ENCODE assay signal across 18 cellular contexts in genomic region chr9:84671651-84672467, GRCh38. TPM values are rescaled to one million over a fixed set of nuclear protein-coding genes. Genes with fewer than 3 reads are reported as not detected.
DNase-seq lines count a peak whose midpoint lies in the region; ATAC-seq, FAIRE-seq and TF ChIP-seq lines count a peak whose summit lies in the region.
"Had no signal": no experiment of that assay in that cellular context is flagged by ENCODE, and none has a peak within 500 bp of the region (broad histone marks: within the 10 kb centered on the region; RNA-seq: fewer than 3 reads in every experiment).

No MANE protein-coding gene starts in this region.

- peak in 1 of 56 donors; percentile 12 for TF ChIP-seq CTCF in dorsolateral prefrontal cortex (IDR thresholded peaks at IDR 0.05 in 54 of 56, conservative IDR thresholded peaks at IDR 0.05 in 2 of 56; ENCODE audit: low read depth in 1 of 56, partially characterized antibody in 56 of 56)
- TF ChIP-seq CTCF in suprapubic skin (IDR thresholded peaks at IDR 0.05), result no peak
- TF ChIP-seq CTCF in D721Med (IDR thresholded peaks at IDR 0.05; ENCODE audit: insufficient read depth, missing control alignments), result no peak

- TF ChIP-seq POLR2A in suprapubic skin (IDR thresholded peaks at IDR 0.05), result no peak

- DNase-seq in T-helper 1 cell, result no peak
- peak in 3 of 10 donors; percentile 26 to 52 (median 47) for DNase-seq in dorsolateral prefrontal cortex
- DNase-seq in midbrain (lab: John Stamatoyannopoulos, UW), result peak; percentile 73
- DNase-seq in suprapubic skin (ENCODE audit: low spot score in 2 of 2), result no peak
- DNase-seq in D721Med (ENCODE audit: insufficient read length, low spot score), result no peak
- DNase-seq: CD4-positive, alpha-beta memory T cell; erythroblast; KBM-7; left lung; NCI-H1105 treated with DMSO at 0.1 percent for 48 hours; upper lobe of right lung had no signal

- peaks cover 69% of the 10 kb centered on the region for H3K27me3 Mint-ChIP-seq in T-helper 1 cell treated with Interleukin-12 subunit alpha and Interleukin-12 subunit beta and Interleukin-4 antibody, amounts not matched to agents 30 μg/mL and 1 μg/mL, for 36 hours (ENCODE audit: low read depth)
- peaks cover 53% of the 10 kb centered on the region for H3K27me3 Mint-ChIP-seq in stimulated activated memory B cell treated with anti-CD40 and anti-IgM and Interleukin-4, amounts not matched to agents 10 μg/mL and 1 μg/mL and 100 μg/mL, for 72 hours

- H3K36me3 Mint-ChIP-seq in T-helper 1 cell treated with Interleukin-12 subunit alpha and Interleukin-12 subunit beta and Interleukin-4 antibody, amounts not matched to agents 30 μg/mL and 1 μg/mL, for 36 hours (ENCODE audit: low read depth), result no peaks in the 10 kb centered on the region
- no peaks in the 10 kb centered on the region for H3K36me3 Mint-ChIP-seq in stimulated activated memory B cell treated with anti-CD40 and anti-IgM and Interleukin-4, amounts not matched to agents 10 μg/mL and 1 μg/mL and 100 μg/mL, for 72 hours
- H3K36me3 Mint-ChIP-seq: activated naive CD4-positive, alpha-beta T cell treated with anti-CD3 and anti-CD28 coated beads, Interleukin-2, amount 50 U/mL, for 24 hours; CD4-positive, alpha-beta memory T cell had no signal

- peak overlapping the region; percentile 30 for H3K4me3 Mint-ChIP-seq in T-helper 1 cell treated with Interleukin-12 subunit alpha and Interleukin-12 subunit beta and Interleukin-4 antibody, amounts not matched to agents 30 μg/mL and 1 μg/mL, for 36 hours
- H3K4me3 Mint-ChIP-seq in stimulated activated memory B cell treated with anti-CD40 and anti-IgM and Interleukin-4, amounts not matched to agents 10 μg/mL and 1 μg/mL and 100 μg/mL, for 72 hours, result no peak overlapping the region
- H3K4me3 Mint-ChIP-seq: activated naive CD4-positive, alpha-beta T cell treated with anti-CD3 and anti-CD28 coated beads, Interleukin-2, amount 50 U/mL, for 24 hours; central memory CD8-positive, alpha-beta T cell had no signal

- ATAC-seq in stimulated activated memory B cell treated with anti-CD40 and anti-IgM and Interleukin-4, amounts not matched to agents 10 μg/mL and 1 μg/mL and 100 μg/mL, for 72 hours, result no peak
- no peak for ATAC-seq in GM19455 (IDR thresholded peaks at IDR 0.05; ENCODE audit: unreplicated experiment)
- ATAC-seq: left lung, upper lobe of right lung had no signal

- peak overlapping the region; percentile 65 to 90 (median 81) for H3K4me3 ChIP-seq in dorsolateral prefrontal cortex
- peak overlapping the region; percentile 72 for H3K4me3 ChIP-seq in suprapubic skin
- H3K4me3 ChIP-seq: SK-N-MC, upper lobe of right lung had no signal

- TF ChIP-seq EP300 in suprapubic skin (IDR thresholded peaks at IDR 0.05), result no peak

- H3K36me3 ChIP-seq in suprapubic skin, result no peaks in the 10 kb centered on the region
- H3K36me3 ChIP-seq: left lung, upper lobe of right lung had no signal

- WGBS in suprapubic skin, result 55% methylated on average over 9 of the region's 9 CpGs

- H3K4me1 ChIP-seq in suprapubic skin, result peaks cover 54% of the 10 kb centered on the region

- H3K27me3 ChIP-seq in dorsolateral prefrontal cortex (no peaks in the 10 kb centered on the region), suprapubic skin (peaks cover 17% of the 10 kb centered on the region)

- FAIRE-seq in D721Med (lab: Jason Lieb, UNC), result no peak
- FAIRE-seq: A204.1 had no signal

- H3K27ac ChIP-seq in dorsolateral prefrontal cortex, result peak overlapping the region; percentile 82 to 99 (median 97)
- H3K27ac ChIP-seq in suprapubic skin, result peak overlapping the region; percentile 24
- H3K27ac ChIP-seq: left lung, SK-N-MC, upper lobe of right lung had no signal

- H3K9me3 ChIP-seq in suprapubic skin, result no peaks in the 10 kb centered on the region
- H3K9me3 ChIP-seq: left lung, upper lobe of right lung had no signal

- intact Hi-C loops in dorsolateral prefrontal cortex (cut with DNase I), result loop anchor here (5.0 to 10.0 kb wide), 2 partner anchors 280 to 943 kb away; no protein-coding TSS in a partner anchor

- peaks cover 9% of the 10 kb centered on the region for H3K4me1 Mint-ChIP-seq in T-helper 1 cell treated with Interleukin-12 subunit alpha and Interleukin-12 subunit beta and Interleukin-4 antibody, amounts not matched to agents 30 μg/mL and 1 μg/mL, for 36 hours (ENCODE audit: low read depth)
- H3K4me1 Mint-ChIP-seq in stimulated activated memory B cell treated with anti-CD40 and anti-IgM and Interleukin-4, amounts not matched to agents 10 μg/mL and 1 μg/mL and 100 μg/mL, for 72 hours, result peaks cover 13% of the 10 kb centered on the region
- H3K4me1 Mint-ChIP-seq: central memory CD8-positive, alpha-beta T cell had no signal

- no peak overlapping the region for H3K27ac Mint-ChIP-seq in T-helper 1 cell treated with Interleukin-12 subunit alpha and Interleukin-12 subunit beta and Interleukin-4 antibody, amounts not matched to agents 30 μg/mL and 1 μg/mL, for 36 hours
- no peak overlapping the region for H3K27ac Mint-ChIP-seq in stimulated activated memory B cell treated with anti-CD40 and anti-IgM and Interleukin-4, amounts not matched to agents 10 μg/mL and 1 μg/mL and 100 μg/mL, for 72 hours
- H3K27ac Mint-ChIP-seq: activated naive CD4-positive, alpha-beta T cell treated with anti-CD3 and anti-CD28 coated beads, Interleukin-2, amount 50 U/mL, for 24 hours; CD4-positive, alpha-beta memory T cell had no signal

- H3K9me3 Mint-ChIP-seq in T-helper 1 cell treated with Interleukin-12 subunit alpha and Interleukin-12 subunit beta and Interleukin-4 antibody, amounts not matched to agents 30 μg/mL and 1 μg/mL, for 36 hours, result no peaks in the 10 kb centered on the region
- H3K9me3 Mint-ChIP-seq in stimulated activated memory B cell treated with anti-CD40 and anti-IgM and Interleukin-4, amounts not matched to agents 10 μg/mL and 1 μg/mL and 100 μg/mL, for 72 hours, result no peaks in the 10 kb centered on the region
- H3K9me3 Mint-ChIP-seq: activated naive CD4-positive, alpha-beta T cell treated with anti-CD3 and anti-CD28 coated beads, Interleukin-2, amount 50 U/mL, for 24 hours; central memory CD8-positive, alpha-beta T cell had no signal

RNA-seq across cellular contexts. Expression of gene NTRK2, which starts 2.3 kb away (rescaled TPM):
- 100 to 1,000 TPM; 245 to 827 (median 463) TPM for total RNA-seq in dorsolateral prefrontal cortex
- 10 to 100 TPM in 3 of 4 donors, 1 to 10 TPM in 1; 9.5 to 19.5 (median 12.3) TPM for total RNA-seq in suprapubic skin

Comparison
In these comparisons a context has a peak if more than half of its experiments do, and no peak if none do; other contexts are left out.
1. RNA of gene NTRK2, which starts 2.3 kb away (total RNA-seq): 245 to 827 TPM in dorsolateral prefrontal cortex; 9.5 to 19.5 TPM in suprapubic skin; every median in the first group is over 10 times any median in the second.